In the genomic region with DNA sequence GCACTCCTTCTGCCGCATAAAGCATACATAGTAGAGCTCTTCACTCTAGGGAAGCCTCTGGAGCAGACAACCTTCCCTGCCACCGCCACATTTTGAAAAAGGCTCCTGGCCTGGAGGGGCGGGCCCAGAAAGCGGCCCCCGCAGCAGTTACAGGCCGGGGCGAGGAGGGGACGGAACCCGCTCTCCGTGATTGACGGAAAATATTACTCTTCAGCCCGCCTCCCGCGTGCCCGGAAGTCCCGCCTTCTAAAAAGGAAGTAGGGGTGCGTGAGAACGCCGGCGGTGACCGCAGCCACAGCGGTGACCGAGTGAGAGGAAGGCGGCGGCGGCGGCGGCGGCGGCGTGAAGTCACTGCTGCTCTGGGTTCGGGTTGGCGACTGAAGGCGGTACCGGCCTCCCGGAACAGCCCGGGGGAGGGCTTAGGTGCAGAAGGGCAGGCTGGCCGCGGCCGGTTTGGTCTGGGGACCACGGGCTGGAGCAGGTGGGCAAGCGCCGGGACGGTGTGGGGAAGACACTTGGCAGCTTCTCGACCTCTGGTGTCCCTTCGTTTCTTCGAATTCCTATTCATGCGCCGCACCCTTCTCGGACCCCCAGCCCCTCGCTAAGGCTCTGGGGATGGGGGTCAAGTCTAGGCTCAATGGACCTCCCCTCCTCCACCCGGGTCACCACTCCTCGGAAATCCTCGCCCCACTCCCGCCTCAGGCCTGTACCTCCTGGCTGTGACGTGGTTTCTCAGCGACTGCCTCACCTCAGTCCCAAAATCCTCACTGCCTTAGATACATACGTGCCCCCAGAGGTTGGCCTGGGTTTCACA, we compare ENCODE assay signal across 1 cellular context.
TF ChIP-seq lines count a peak whose summit lies in the region.

HCCS (plus strand) TSS at position 295 of the 814 bp plus-strand sequence. CDS start 729 bp downstream, outside the sequence.

TF ChIP-seq in HepG2, 621 proteins besides CTCF, POLR2A, EP300 and RAD21 (continued from another document and continues in another):
- TF ChIP-seq, protein P1, sequence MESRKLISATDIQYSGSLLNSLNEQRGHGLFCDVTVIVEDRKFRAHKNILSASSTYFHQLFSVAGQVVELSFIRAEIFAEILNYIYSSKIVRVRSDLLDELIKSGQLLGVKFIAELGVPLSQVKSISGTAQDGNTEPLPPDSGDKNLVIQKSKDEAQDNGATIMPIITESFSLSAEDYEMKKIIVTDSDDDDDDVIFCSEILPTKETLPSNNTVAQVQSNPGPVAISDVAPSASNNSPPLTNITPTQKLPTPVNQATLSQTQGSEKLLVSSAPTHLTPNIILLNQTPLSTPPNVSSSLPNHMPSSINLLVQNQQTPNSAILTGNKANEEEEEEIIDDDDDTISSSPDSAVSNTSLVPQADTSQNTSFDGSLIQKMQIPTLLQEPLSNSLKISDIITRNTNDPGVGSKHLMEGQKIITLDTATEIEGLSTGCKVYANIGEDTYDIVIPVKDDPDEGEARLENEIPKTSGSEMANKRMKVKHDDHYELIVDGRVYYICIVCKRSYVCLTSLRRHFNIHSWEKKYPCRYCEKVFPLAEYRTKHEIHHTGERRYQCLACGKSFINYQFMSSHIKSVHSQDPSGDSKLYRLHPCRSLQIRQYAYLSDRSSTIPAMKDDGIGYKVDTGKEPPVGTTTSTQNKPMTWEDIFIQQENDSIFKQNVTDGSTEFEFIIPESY (CRISPR knock-in tag; IDR thresholded peaks at IDR 0.05), result no peak
- TF ChIP-seq ZBTB7B (CRISPR knock-in tag; IDR thresholded peaks at IDR 0.05) (no peak), ZNF775 (CRISPR knock-in tag; IDR thresholded peaks at IDR 0.05; ENCODE audit: borderline replicate concordance) (no peak), CSRNP2 (CRISPR knock-in tag; conservative IDR thresholded peaks at IDR 0.05; ENCODE audit: low read depth) (no peak), KMT2A (CRISPR knock-in tag; IDR thresholded peaks at IDR 0.05) (peak; percentile 41; the same call in 1 of the 2 replicates), ZNF615 (CRISPR knock-in tag; IDR thresholded peaks at IDR 0.05; ENCODE audit: borderline replicate concordance) (no peak), CHD2 (IDR thresholded peaks at IDR 0.05; ENCODE audit: low read depth, low read length) (no peak), ZNF354B (CRISPR knock-in tag; IDR thresholded peaks at IDR 0.05) (no peak), ZBTB2 (CRISPR knock-in tag; IDR thresholded peaks at IDR 0.05; ENCODE audit: low read depth) (no peak), PAX8 (CRISPR knock-in tag; IDR thresholded peaks at IDR 0.05; ENCODE audit: borderline replicate concordance) (no peak), HMGA1 (CRISPR knock-in tag; conservative IDR thresholded peaks at IDR 0.05) (no peak), MTA3 (CRISPR knock-in tag; IDR thresholded peaks at IDR 0.05) (no peak), ZNF136 (CRISPR knock-in tag; IDR thresholded peaks at IDR 0.05; ENCODE audit: low read depth) (no peak), ZNF407 (CRISPR knock-in tag; IDR thresholded peaks at IDR 0.05; ENCODE audit: not compliant biosample characterization) (no peak), ZNF619 (CRISPR knock-in tag; IDR thresholded peaks at IDR 0.05) (no peak), ZBTB39 (CRISPR knock-in tag; IDR thresholded peaks at IDR 0.05) (no peak), ZNF557 (CRISPR knock-in tag; IDR thresholded peaks at IDR 0.05) (no peak), ATF2 (CRISPR knock-in tag; IDR thresholded peaks at IDR 0.05) (no peak), RFX5 (IDR thresholded peaks at IDR 0.05; ENCODE audit: low read depth, low read length) (no peak), SP4 (CRISPR knock-in tag; IDR thresholded peaks at IDR 0.05) (peak; percentile 53; the same call in 1 of the 2 replicates), ZNF317 (CRISPR knock-in tag; IDR thresholded peaks at IDR 0.05) (no peak), KLF6 (CRISPR knock-in tag; IDR thresholded peaks at IDR 0.05) (no peak), FOXK2 (IDR thresholded peaks at IDR 0.05) (no peak), SMAD3 (CRISPR knock-in tag; IDR thresholded peaks at IDR 0.05) (no peak)
- TF ChIP-seq, protein P2, sequence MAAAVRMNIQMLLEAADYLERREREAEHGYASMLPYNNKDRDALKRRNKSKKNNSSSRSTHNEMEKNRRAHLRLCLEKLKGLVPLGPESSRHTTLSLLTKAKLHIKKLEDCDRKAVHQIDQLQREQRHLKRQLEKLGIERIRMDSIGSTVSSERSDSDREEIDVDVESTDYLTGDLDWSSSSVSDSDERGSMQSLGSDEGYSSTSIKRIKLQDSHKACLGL (CRISPR knock-in tag; IDR thresholded peaks at IDR 0.05), result no peak
- TF ChIP-seq, protein P3, sequence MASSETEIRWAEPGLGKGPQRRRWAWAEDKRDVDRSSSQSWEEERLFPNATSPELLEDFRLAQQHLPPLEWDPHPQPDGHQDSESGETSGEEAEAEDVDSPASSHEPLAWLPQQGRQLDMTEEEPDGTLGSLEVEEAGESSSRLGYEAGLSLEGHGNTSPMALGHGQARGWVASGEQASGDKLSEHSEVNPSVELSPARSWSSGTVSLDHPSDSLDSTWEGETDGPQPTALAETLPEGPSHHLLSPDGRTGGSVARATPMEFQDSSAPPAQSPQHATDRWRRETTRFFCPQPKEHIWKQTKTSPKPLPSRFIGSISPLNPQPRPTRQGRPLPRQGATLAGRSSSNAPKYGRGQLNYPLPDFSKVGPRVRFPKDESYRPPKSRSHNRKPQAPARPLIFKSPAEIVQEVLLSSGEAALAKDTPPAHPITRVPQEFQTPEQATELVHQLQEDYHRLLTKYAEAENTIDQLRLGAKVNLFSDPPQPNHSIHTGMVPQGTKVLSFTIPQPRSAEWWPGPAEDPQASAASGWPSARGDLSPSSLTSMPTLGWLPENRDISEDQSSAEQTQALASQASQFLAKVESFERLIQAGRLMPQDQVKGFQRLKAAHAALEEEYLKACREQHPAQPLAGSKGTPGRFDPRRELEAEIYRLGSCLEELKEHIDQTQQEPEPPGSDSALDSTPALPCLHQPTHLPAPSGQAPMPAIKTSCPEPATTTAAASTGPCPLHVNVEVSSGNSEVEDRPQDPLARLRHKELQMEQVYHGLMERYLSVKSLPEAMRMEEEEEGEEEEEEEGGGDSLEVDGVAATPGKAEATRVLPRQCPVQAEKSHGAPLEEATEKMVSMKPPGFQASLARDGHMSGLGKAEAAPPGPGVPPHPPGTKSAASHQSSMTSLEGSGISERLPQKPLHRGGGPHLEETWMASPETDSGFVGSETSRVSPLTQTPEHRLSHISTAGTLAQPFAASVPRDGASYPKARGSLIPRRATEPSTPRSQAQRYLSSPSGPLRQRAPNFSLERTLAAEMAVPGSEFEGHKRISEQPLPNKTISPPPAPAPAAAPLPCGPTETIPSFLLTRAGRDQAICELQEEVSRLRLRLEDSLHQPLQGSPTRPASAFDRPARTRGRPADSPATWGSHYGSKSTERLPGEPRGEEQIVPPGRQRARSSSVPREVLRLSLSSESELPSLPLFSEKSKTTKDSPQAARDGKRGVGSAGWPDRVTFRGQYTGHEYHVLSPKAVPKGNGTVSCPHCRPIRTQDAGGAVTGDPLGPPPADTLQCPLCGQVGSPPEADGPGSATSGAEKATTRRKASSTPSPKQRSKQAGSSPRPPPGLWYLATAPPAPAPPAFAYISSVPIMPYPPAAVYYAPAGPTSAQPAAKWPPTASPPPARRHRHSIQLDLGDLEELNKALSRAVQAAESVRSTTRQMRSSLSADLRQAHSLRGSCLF (CRISPR knock-in tag; IDR thresholded peaks at IDR 0.05; ENCODE audit: borderline replicate concordance), result no peak
- TF ChIP-seq, protein P4, sequence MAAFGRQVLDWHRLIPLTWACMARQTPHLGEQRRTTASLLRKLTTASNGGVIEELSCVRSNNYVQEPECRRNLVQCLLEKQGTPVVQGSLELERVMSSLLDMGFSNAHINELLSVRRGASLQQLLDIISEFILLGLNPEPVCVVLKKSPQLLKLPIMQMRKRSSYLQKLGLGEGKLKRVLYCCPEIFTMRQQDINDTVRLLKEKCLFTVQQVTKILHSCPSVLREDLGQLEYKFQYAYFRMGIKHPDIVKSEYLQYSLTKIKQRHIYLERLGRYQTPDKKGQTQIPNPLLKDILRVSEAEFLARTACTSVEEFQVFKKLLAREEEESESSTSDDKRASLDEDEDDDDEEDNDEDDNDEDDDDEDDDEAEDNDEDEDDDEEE (CRISPR knock-in tag; IDR thresholded peaks at IDR 0.05), result no peak
